ENCODE assay signal across 8 cellular contexts in the genomic region with DNA sequence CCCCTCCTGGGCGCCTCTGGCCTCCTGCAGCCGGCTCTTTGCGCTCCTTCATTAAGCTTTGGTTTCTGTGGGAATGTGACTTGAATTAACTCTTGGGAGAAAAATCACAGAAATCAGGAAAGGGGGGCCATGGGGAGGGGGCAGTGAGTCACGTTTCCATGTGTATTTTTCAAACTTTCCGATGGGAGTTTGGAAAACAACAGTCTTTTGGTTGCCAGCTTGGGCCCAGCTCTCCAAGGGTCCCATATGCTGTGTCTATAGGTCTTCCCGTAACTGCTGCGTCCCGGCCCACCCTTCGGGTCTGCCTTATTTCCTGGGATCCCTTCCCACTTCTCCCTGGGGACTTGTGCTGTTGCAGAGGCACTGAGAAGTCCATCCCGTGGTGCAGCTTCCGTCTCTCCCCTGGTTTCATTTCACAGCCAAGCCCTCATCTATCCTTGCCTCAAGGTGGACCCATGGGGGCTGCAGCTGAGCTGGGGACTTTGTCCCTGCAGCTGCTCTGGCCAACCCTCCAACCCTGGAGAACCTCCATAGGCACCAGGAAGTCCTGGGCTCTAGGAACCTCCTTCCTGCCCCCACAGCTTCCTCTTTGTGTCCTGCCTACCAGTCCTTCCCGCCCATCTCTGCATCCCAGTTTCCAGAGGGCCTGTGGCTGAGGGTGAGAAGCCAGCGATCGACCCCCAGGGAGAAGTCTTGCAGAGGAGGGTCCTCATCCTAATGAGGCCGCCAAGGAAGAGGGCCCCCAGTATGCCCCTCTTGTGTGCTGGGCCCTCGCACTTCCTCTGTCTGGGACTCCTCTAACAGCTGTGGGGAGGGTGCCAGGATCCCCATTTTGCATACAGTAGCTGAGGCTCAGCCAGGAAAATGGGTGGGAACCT. TPM values are rescaled to one million over a fixed set of nuclear protein-coding genes. Genes with fewer than 3 reads are reported as not detected.
A peak's percentile ranks its signal among the peaks of the same experiment; 100 is the strongest.
DNase-seq lines count a peak whose midpoint lies in the region; ATAC-seq and TF ChIP-seq lines count a peak whose summit lies in the region.

No MANE protein-coding gene starts in this region.

- ATAC-seq in HCT116, result peak; percentile 28
- no peak for ATAC-seq in GM19324 (IDR thresholded peaks at IDR 0.05; ENCODE audit: low FRiP score, unreplicated experiment)
- no peak for ATAC-seq in HG02973 (IDR thresholded peaks at IDR 0.05; ENCODE audit: unreplicated experiment)
- ATAC-seq in esophagus mucosa, result no peak

- H4K20me1 ChIP-seq in HCT116 (ENCODE audit: insufficient read depth), result no peaks in the 10 kb centered on the region

- H3K9ac ChIP-seq in HCT116 (ENCODE audit: low read length) (peak overlapping the region; percentile 84), skeletal muscle tissue (ENCODE audit: low read depth in 1 of 3, low read length in 3 of 3) (peak overlapping the region; percentile 28 to 73 (median 60))

- CTCF ChIA-PET in HCT116 (lab: Charles Lee), result interaction anchor here (0.5 to 2.6 kb wide), 6 partner anchors 11 to 27 kb away, joined by 3 to 13 read pairs (median 7); partner anchors contain the start of gene LMNA

- no peak for TF ChIP-seq RAD21 in HCT116 (IDR thresholded peaks at IDR 0.05; ENCODE audit: low read depth)

- TF ChIP-seq POLR2A in HCT116 (IDR thresholded peaks at IDR 0.05; ENCODE audit: borderline replicate concordance, extremely low read depth, insufficient read depth, insufficient read length), result peak; percentile 79

- 0 out of 2 replicates have a peak, but pooled peaks cover 3% of the 10 kb centered on the region for H3K79me2 ChIP-seq in HCT116 (ENCODE audit: insufficient read depth, low read length)

- no peak for TF ChIP-seq CTCF in HCT116 (IDR thresholded peaks at IDR 0.05 in 2 of 3, conservative IDR thresholded peaks at IDR 0.05 in 1 of 3; ENCODE audit: borderline replicate concordance in 1 of 3, insufficient read depth in 1 of 3, low read depth in 2 of 3, low read length in 2 of 3)

- no TSS peak for BruUV-seq in HCT116 (replicated peaks; lab: Mats Ljungman, UMichigan)

- RAD21 ChIA-PET in HCT116 (lab: Charles Lee; ENCODE audit: low non-redundant PET in 1 of 2, low total read pairs in 2 of 2, uncharacterized antibody in 2 of 2, unreplicated experiment in 2 of 2), result interaction anchor here (0.6 to 3.0 kb wide), 5 partner anchors 20 to 27 kb away, joined by 3 to 14 read pairs (median 7); no protein-coding TSS in a partner anchor

- H3K36me3 ChIP-seq in HCT116 (ENCODE audit: control insufficient read depth in 1 of 2, insufficient read depth in 2 of 2, low read length in 2 of 2) (no peaks in the 10 kb centered on the region), skeletal muscle tissue (ENCODE audit: control insufficient read depth in 3 of 3, insufficient read depth in 3 of 3, low read length in 3 of 3) (no peaks in the 10 kb centered on the region)

- H3K9me2 ChIP-seq in HCT116 (ENCODE audit: insufficient read depth), result no peaks in the 10 kb centered on the region

- POLR2A ChIA-PET in HCT116 (lab: Charles Lee), result interaction anchor here (0.7 to 4.5 kb wide), 8 partner anchors 11 to 302 kb away, joined by 3 to 28 read pairs (median 9); partner anchors contain the start of gene LMNA

- H3K4me2 ChIP-seq in HCT116 (ENCODE audit: low read length), result peak overlapping the region; percentile 89

- H3K27me3 ChIP-seq in HCT116 (ENCODE audit: insufficient read depth, low read length), result no peaks in the 10 kb centered on the region
- no peaks in the 10 kb centered on the region for H3K27me3 ChIP-seq in skeletal muscle tissue (ENCODE audit: control insufficient read depth in 3 of 3, insufficient read depth in 3 of 3, low read length in 3 of 3)

- no peak overlapping the region for H2AFZ ChIP-seq in HCT116 (ENCODE audit: low read depth, low read length, poor library complexity, severe bottlenecking)

- intact Hi-C loops in HCT116 (cut with micrococcal nuclease), result no loop called here

- no peaks in the 10 kb centered on the region for H3K9me3 ChIP-seq in HCT116 (ENCODE audit: control insufficient read depth in 1 of 2, insufficient read depth in 1 of 2, low read depth in 1 of 2, low read length in 2 of 2)
- no peaks in the 10 kb centered on the region for H3K9me3 ChIP-seq in skeletal muscle tissue (ENCODE audit: control insufficient read depth in 3 of 3, low read length in 3 of 3)

- H3K27ac ChIP-seq in HCT116 (ENCODE audit: low read depth, low read length) (peak overlapping the region; percentile 96), skeletal muscle tissue (ENCODE audit: low read depth, low read length) (peak overlapping the region; percentile 98)

- DNase-seq in HCT116 (ENCODE audit: low read depth, low spot score) (no peak), SKM-1 (lab: John Stamatoyannopoulos, UW; ENCODE audit: unreplicated experiment) (peak; percentile 31), fibroblast of the conjunctiva (ENCODE audit: low read depth) (peak; percentile 60)
- DNase-seq in stimulated activated CD4-positive, alpha-beta T cell treated with anti-CD3 and anti-CD28 coated beads, Interleukin-2, amount 100 ng/mL, for 24 hours, result no peak

- peak overlapping the region in 1 of 2 experiments; percentile 19; a peak in 2 of 4 replicates for H3K4me3 ChIP-seq in HCT116 (replicated peaks in 1 of 2; ENCODE audit: low read depth in 1 of 2, low read length in 2 of 2)
- H3K4me3 ChIP-seq in skeletal muscle tissue (ENCODE audit: low read length in 3 of 3), result peak overlapping the region; percentile 32 to 48 (median 35)

- peaks cover 71 to 96% of the 10 kb centered on the region in 2 experiments for H3K4me1 ChIP-seq in HCT116 (ENCODE audit: control insufficient read depth in 1 of 2, insufficient read depth in 2 of 2, low read length in 2 of 2)
- H3K4me1 ChIP-seq in skeletal muscle tissue (ENCODE audit: control insufficient read depth in 3 of 3, insufficient read depth in 3 of 3, low read length in 3 of 3), result peaks cover 57 to 61% (median 57%) of the 10 kb centered on the region in 3 donors

TF ChIP-seq in HCT116, 20 proteins besides CTCF, POLR2A, EP300 and RAD21:
- TF ChIP-seq EZH2phosphoT487 (IDR thresholded peaks at IDR 0.05; ENCODE audit: borderline replicate concordance) (no peak), POLR2AphosphoS5 (IDR thresholded peaks at IDR 0.05; ENCODE audit: low read depth, low read length) (peak; percentile 62; the same call in 1 of the 2 replicates)
TF ChIP-seq in HCT116: peak in this region for 1.

RNA-seq across cellular contexts. Expression of gene LMNA, which starts 11.6 kb away (rescaled TPM):
- total RNA-seq in HCT116 (2021; ENCODE audit: unreplicated experiment), result 528 TPM
- polyA plus RNA-seq in HCT116 (2012), result 440 and 523 TPM in 2 replicates
- total RNA-seq in skeletal muscle tissue, result 399 TPM
- total RNA-seq in esophagus mucosa, result 315 TPM

RNA-seq across cellular contexts. Expression of gene MEX3A, which starts 20.6 kb away (rescaled TPM):
- total RNA-seq in HCT116 (2021; ENCODE audit: unreplicated experiment), result 6.1 TPM
- polyA plus RNA-seq in HCT116 (2012), result 4.9 and 5.5 TPM in 2 replicates
- 6.8 TPM for total RNA-seq in skeletal muscle tissue
- total RNA-seq in esophagus mucosa, result 1.7 TPM

RNA-seq across cellular contexts. Expression of gene RAB25, which starts 41.9 kb away (rescaled TPM):
- total RNA-seq in HCT116 (2021; ENCODE audit: unreplicated experiment) (142 TPM), skeletal muscle tissue (not detected), esophagus mucosa (420 TPM)
- polyA plus RNA-seq in HCT116 (2012), result 210 and 227 TPM in 2 replicates

RNA-seq across cellular contexts. Expression of gene LAMTOR2, which starts 48.3 kb away (rescaled TPM):
- total RNA-seq in HCT116 (2021; ENCODE audit: unreplicated experiment), result 60.2 TPM
- 83.5 and 97.1 TPM in 2 replicates for polyA plus RNA-seq in HCT116 (2012)
- total RNA-seq in skeletal muscle tissue, result 35.0 TPM
- total RNA-seq in esophagus mucosa, result 62.3 TPM

RNA-seq across cellular contexts. Expression of gene UBQLN4, which starts 49.3 kb away (rescaled TPM):
- total RNA-seq in HCT116 (2021; ENCODE audit: unreplicated experiment) (68.4 TPM), skeletal muscle tissue (15.7 TPM), esophagus mucosa (23.0 TPM)
- 47.4 and 48.3 TPM in 2 replicates for polyA plus RNA-seq in HCT116 (2012)

Comparison
In these comparisons a context has a peak if more than half of its experiments do, and no peak if none do; other contexts are left out.
1. DNase-seq: peak in SKM-1 (single experiment) and fibroblast of the conjunctiva (single experiment); none in HCT116 (single experiment) and stimulated activated CD4-positive, alpha-beta T cell treated with anti-CD3 and anti-CD28 coated beads, Interleukin-2, amount 100 ng/mL, for 24 hours (0 of 2).
2. RNA of gene RAB25, which starts 41.9 kb away (total RNA-seq): 420 TPM in esophagus mucosa (single experiment) and 142 TPM in HCT116 (single experiment); not detected in skeletal muscle tissue (single experiment); every median in the first group is over 100 times any median in the second.